22 cellular contexts compared by ENCODE assay signal in the genomic region with DNA sequence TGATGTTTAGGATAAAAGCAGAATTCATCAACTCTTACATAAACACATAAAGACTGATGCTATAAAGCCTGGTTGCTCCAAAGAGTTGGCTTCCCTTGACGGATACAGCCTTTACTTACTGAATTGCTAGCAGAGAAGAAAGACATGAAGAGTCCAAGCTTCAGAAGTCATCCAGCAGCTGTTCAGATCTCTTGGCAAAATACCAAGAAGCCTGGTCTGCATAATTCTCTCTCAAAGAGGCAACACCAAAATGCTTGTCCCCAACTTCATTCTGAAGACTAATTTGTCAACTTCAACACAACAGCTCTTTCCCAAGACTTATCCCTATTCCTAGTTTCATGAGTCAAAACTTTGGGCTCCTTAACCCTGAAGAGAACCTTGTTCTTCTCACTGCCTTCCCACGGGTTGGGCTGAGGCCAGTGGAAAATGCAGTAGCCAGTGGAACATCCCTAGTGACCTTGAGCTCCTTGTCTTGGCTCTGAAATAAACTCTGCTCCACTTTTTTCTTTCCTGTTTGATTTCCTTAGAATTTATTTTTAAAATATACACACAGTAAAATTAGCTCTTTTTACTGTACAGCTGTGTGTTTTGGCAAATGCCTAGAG.
A peak's percentile ranks its signal among the peaks of the same experiment; 100 is the strongest.
DNase-seq lines count a peak whose midpoint lies in the region; ATAC-seq and TF ChIP-seq lines count a peak whose summit lies in the region.
"Had no signal": no experiment of that assay in that cellular context is flagged by ENCODE, and none has a peak within 500 bp of the region (broad histone marks: within the 10 kb centered on the region; RNA-seq: fewer than 3 reads in every experiment).

No MANE protein-coding gene starts in this region.

- intact Hi-C loops in testis (cut with DNase I; ENCODE audit: low total_unique reads) = no loop called here
- intact Hi-C loops in colonic mucosa (cut with DNase I) = no loop called here

- H3K36me3 ChIP-seq in lung (ENCODE audit: control insufficient read depth in 2 of 2, insufficient read depth in 2 of 2, low read length in 2 of 2) (no peaks in the 10 kb centered on the region), testis (ENCODE audit: low read depth, missing control alignments) (no peaks in the 10 kb centered on the region), colonic mucosa (no peaks in the 10 kb centered on the region)
- H3K36me3 ChIP-seq: BLaER1, Peyer's patch, tibial nerve had no signal

- H3K4me1 ChIP-seq in lung (ENCODE audit: control insufficient read depth in 2 of 2, insufficient read depth in 2 of 2, low read length in 2 of 2) = peaks cover 0 to 5% of the 10 kb centered on the region in 2 donors
- H3K4me1 ChIP-seq in testis = peaks cover 9% of the 10 kb centered on the region
- no peaks in the 10 kb centered on the region for H3K4me1 ChIP-seq in colonic mucosa

- no peak overlapping the region for H3K9ac ChIP-seq in colonic mucosa (ENCODE audit: low read depth in 2 of 2, low read length in 2 of 2)
- H3K9ac ChIP-seq: BLaER1 had no signal

- no peak for ATAC-seq in lung (ENCODE audit: insufficient read depth, low FRiP score)
- ATAC-seq: stimulated activated naive B cell treated with anti-CD40 and anti-IgM and Interleukin-4, amounts not matched to agents 10 μg/mL and 1 μg/mL and 100 μg/mL, for 72 hours had no signal

- WGBS in lung, 2 donors = 53 to 79% methylated on average over 2 of the region's 2 CpGs
- 25 to 38% methylated on average over 2 of the region's 2 CpGs for WGBS in testis, 2 donors

- no peaks in the 10 kb centered on the region for H3K27me3 ChIP-seq in lung (ENCODE audit: control insufficient read depth, insufficient read depth)
- no peaks in the 10 kb centered on the region for H3K27me3 ChIP-seq in testis
- no peaks in the 10 kb centered on the region for H3K27me3 ChIP-seq in colonic mucosa
- H3K27me3 ChIP-seq: BLaER1, Peyer's patch, tibial nerve had no signal

- no peak for TF ChIP-seq POLR2A in testis (IDR thresholded peaks at IDR 0.05)

- H3K9me3 ChIP-seq in lung (ENCODE audit: control insufficient read depth in 2 of 2, insufficient read depth in 1 of 2, low read length in 1 of 2) (peaks cover 0 to 3% of the 10 kb centered on the region in 2 donors), testis (no peaks in the 10 kb centered on the region), colonic mucosa (no peaks in the 10 kb centered on the region)
- H3K9me3 ChIP-seq: Peyer's patch, tibial nerve had no signal

- DNase-seq in DMS 273 (lab: John Stamatoyannopoulos, UW; ENCODE audit: unreplicated experiment) (peak; percentile 30), DMS 273 treated with DMSO at 0.1 percent for 48 hours (lab: John Stamatoyannopoulos, UW) (no peak), fibroblast of the aortic adventitia (ENCODE audit: low read depth) (peak; percentile 66), lung (ENCODE audit: low spot score) (peak; percentile 43), testis (peak; percentile 76), NK-92 (lab: John Stamatoyannopoulos, UW; ENCODE audit: unreplicated experiment) (no peak), colonic mucosa (no peak), NCI-H146 (lab: John Stamatoyannopoulos, UW) (no peak)
- DNase-seq: activated CD4-positive, alpha-beta T cell treated with anti-CD3 and anti-CD28 coated beads for 4 hours; activated naive CD4-positive, alpha-beta T cell treated with anti-CD3 and anti-CD28 coated beads for 36 hours; GF-D8; GOT3; hippocampal formation; kidney glomerular epithelial cell; NCI-H748 treated with DMSO at 0.1 percent for 48 hours; nucleus accumbens; Peyer's patch; stimulated activated naive B cell treated with anti-CD40 and anti-IgM and Interleukin-4, amounts not matched to agents 10 μg/mL and 1 μg/mL and 100 μg/mL, for 72 hours had no signal

- TF ChIP-seq CTCF in fibroblast of the aortic adventitia (IDR thresholded peaks at IDR 0.05; ENCODE audit: insufficient read depth, low read length) (no peak), lung (IDR thresholded peaks at IDR 0.05; ENCODE audit: control extremely low read depth, extremely low read depth) (no peak), testis (IDR thresholded peaks at IDR 0.05) (no peak), colonic mucosa (IDR thresholded peaks at IDR 0.05) (no peak)

- H3K27ac ChIP-seq in lung (ENCODE audit: low read depth in 1 of 2, low read length in 1 of 2) (peak overlapping the region in 1 of 2 donors; percentile 46), testis (no peak overlapping the region), colonic mucosa (no peak overlapping the region)
- H3K27ac ChIP-seq: 22Rv1, BLaER1, epithelial cell of prostate had no signal

- H3K4me3 ChIP-seq in fibroblast of the aortic adventitia (ENCODE audit: low read depth, low read length) = no peak overlapping the region
- no peak overlapping the region for H3K4me3 ChIP-seq in lung
- H3K4me3 ChIP-seq in testis = no peak overlapping the region
- no peak overlapping the region for H3K4me3 ChIP-seq in colonic mucosa
- H3K4me3 ChIP-seq: BLaER1, Peyer's patch, tibial nerve had no signal

Comparison
In these comparisons a context has a peak if more than half of its experiments do, and no peak if none do; other contexts are left out.
1. DNase-seq: peak in DMS 273 (single experiment), fibroblast of the aortic adventitia (single experiment), lung (single experiment) and testis (single experiment); none in DMS 273 treated with DMSO at 0.1 percent for 48 hours (single experiment), NK-92 (single experiment), colonic mucosa (single experiment) and NCI-H146 (single experiment).